Comparison of ENCODE assay signal across 17 cellular contexts in the genomic region with DNA sequence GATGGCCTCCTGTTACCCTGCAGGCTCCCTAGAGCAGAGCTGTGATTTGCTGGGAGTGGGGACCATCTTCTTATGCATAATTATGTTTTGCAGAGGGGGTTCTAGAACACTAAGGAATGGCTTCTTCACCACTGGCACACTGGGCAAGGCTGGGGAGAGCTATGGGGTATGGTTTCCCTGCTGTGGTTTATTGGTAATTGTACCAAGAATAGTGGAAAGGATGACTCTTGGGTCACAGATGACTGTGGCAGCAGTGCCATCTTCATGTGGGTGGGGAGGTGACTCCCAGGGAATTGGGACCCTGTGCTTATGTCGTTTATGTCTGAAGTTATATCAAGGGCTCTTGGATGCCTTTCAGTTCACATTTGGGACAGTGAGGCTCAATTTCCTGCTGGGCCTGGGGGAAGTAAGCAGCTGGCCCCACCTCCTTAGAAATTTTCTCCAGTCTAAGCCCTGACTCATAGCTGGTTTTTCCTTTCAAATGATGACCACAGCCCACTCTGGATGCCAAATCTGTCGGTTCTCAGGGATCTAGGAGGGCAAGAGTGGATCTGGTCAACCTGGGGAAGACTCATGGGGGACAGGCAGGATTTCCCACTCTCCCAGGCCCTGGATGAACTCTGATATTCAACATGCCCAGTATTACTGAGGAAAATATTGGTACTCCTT.
A peak's percentile ranks its signal among the peaks of the same experiment; 100 is the strongest.
DNase-seq lines count a peak whose midpoint lies in the region; ATAC-seq and TF ChIP-seq lines count a peak whose summit lies in the region.
"Had no signal": no experiment of that assay in that cellular context is flagged by ENCODE, and none has a peak within 500 bp of the region (broad histone marks: within the 10 kb centered on the region; RNA-seq: fewer than 3 reads in every experiment).

No MANE protein-coding gene starts in this region.

- no peaks in the 10 kb centered on the region for H3K9me3 ChIP-seq in right atrium auricular region
- H3K9me3 ChIP-seq: spleen had no signal

- no peaks in the 10 kb centered on the region for H3K27me3 ChIP-seq in right atrium auricular region

- peak; percentile 9 for DNase-seq in right atrium auricular region (ENCODE audit: low spot score)
- no peak for DNase-seq in cardiac septum (ENCODE audit: low spot score)
- peak; percentile 47 for DNase-seq in fibroblast of mammary gland (ENCODE audit: low read depth)
- DNase-seq in ureter (ENCODE audit: low spot score), result peak; percentile 20
- DNase-seq in left colon, result no peak
- no peak for DNase-seq in stimulated activated CD4-positive, alpha-beta T cell treated with anti-CD3 and anti-CD28 coated beads, Interleukin-12 subunit alpha, Interleukin-12 subunit beta, amount 100 ng/mL, for 4 hours
- DNase-seq in NCI-H226, result no peak
- DNase-seq: Calu3, foreskin melanocyte, H9, naive B cell, NCI-H1694 treated with DMSO at 0.1 percent for 48 hours, NCI-H446, Right ventricle myocardium superior, spleen, T-helper 2 cell had no signal

- H3K27ac ChIP-seq in right atrium auricular region, result no peak overlapping the region
- H3K27ac ChIP-seq: spleen had no signal

- intact Hi-C loops in cardiac septum (cut with DNase I) (no loop called here), left colon (cut with DNase I, micrococcal nuclease) (no loop called here)

- no peaks in the 10 kb centered on the region for H3K36me3 ChIP-seq in right atrium auricular region
- H3K36me3 ChIP-seq: spleen had no signal

- H3K4me3 ChIP-seq in right atrium auricular region (no peak overlapping the region), fibroblast of mammary gland (ENCODE audit: control insufficient read depth, low read depth, low read length) (no peak overlapping the region)
- H3K4me3 ChIP-seq: spleen had no signal

- H3K4me1 ChIP-seq in right atrium auricular region, result no peaks in the 10 kb centered on the region

- ATAC-seq in SK-N-SH treated with all-trans-retinoic acid at 6 μM for 48 hours (peak; percentile 58; the same call in 2 of the 3 replicates), left colon (no peak)

- TF ChIP-seq CTCF in right atrium auricular region (IDR thresholded peaks at IDR 0.05) (no peak), fibroblast of mammary gland (conservative IDR thresholded peaks at IDR 0.05; ENCODE audit: control insufficient read depth, insufficient read depth, low read depth, low read length) (no peak)

TF ChIP-seq in SK-N-SH treated with all-trans-retinoic acid at 6 μM for 48 hours, 23 proteins besides CTCF, POLR2A, EP300 and RAD21:
- TF ChIP-seq ISL1 (CRISPR knock-in tag; IDR thresholded peaks at IDR 0.05), result no peak
- TF ChIP-seq RARB (CRISPR knock-in tag; IDR thresholded peaks at IDR 0.05), result no peak
- no peak for TF ChIP-seq ZC3H10 (CRISPR knock-in tag; IDR thresholded peaks at IDR 0.05)
- no peak for TF ChIP-seq ZFP30 (CRISPR knock-in tag; IDR thresholded peaks at IDR 0.05)
TF ChIP-seq in SK-N-SH treated with all-trans-retinoic acid at 6 μM for 48 hours: peak in this region for 0.

Comparison
In these comparisons a context has a peak if more than half of its experiments do, and no peak if none do; other contexts are left out.
1. DNase-seq: peak in right atrium auricular region (single experiment), fibroblast of mammary gland (single experiment) and ureter (single experiment); none in cardiac septum (single experiment), left colon (0 of 2), stimulated activated CD4-positive, alpha-beta T cell treated with anti-CD3 and anti-CD28 coated beads, Interleukin-12 subunit alpha, Interleukin-12 subunit beta, amount 100 ng/mL, for 4 hours (single experiment) and NCI-H226 (single experiment).